Comparison of ENCODE assay signal across 24 cellular contexts in genomic region chr1:20533635-20534034, GRCh38. TPM values are rescaled to one million over a fixed set of nuclear protein-coding genes. Genes with fewer than 3 reads are reported as not detected.
DNase-seq lines count a peak whose midpoint lies in the region; ATAC-seq, FAIRE-seq and TF ChIP-seq lines count a peak whose summit lies in the region.
"Had no signal": no experiment of that assay in that cellular context is flagged by ENCODE, and none has a peak within 500 bp of the region (broad histone marks: within the 10 kb centered on the region; RNA-seq: fewer than 3 reads in every experiment).

No MANE protein-coding gene starts in this region.

- no peak overlapping the region for H4K8ac ChIP-seq in H1 (ENCODE audit: extremely low read depth, insufficient read depth, low read length)

- no peak overlapping the region for H2AK5ac ChIP-seq in H1 (ENCODE audit: low read depth, low read length)

- no peaks in the 10 kb centered on the region for H3K9me3 ChIP-seq in H1 (ENCODE audit: insufficient read depth in 2 of 2, low read depth in 1 of 2, low read length in 1 of 2)
- H3K9me3 ChIP-seq in CD8-positive, alpha-beta T cell (ENCODE audit: low read length) = no peaks in the 10 kb centered on the region
- H3K9me3 ChIP-seq in prostate gland = no peaks in the 10 kb centered on the region
- H3K9me3 ChIP-seq: BLaER1 had no signal

- 0 out of 2 replicates have a peak overlapping the region, but pooled peaks have one; percentile 60 for H2BK12ac ChIP-seq in H1 (ENCODE audit: low read depth, low read length)

- WGBS in H1 (ENCODE audit: extremely low coverage in 1 of 2, insufficient coverage in 1 of 2, insufficient read length in 1 of 2, insufficient replicate concordance in 2 of 2, low coverage in 1 of 2, low lambda C conversion rate in 2 of 2, missing lambda C conversion rate in 1 of 2), 2 experiments = 83% methylated on average over 4 of the region's 4 CpGs; no CpG with 5 or more reads in 1 of the 2 experiments
- 53% methylated on average over 4 of the region's 4 CpGs for WGBS in prostate gland

- no peak for TF ChIP-seq RAD21 in H1 (IDR thresholded peaks at IDR 0.05 in 1 of 2, conservative IDR thresholded peaks at IDR 0.05 in 1 of 2; ENCODE audit: low read depth in 2 of 2, low read length in 2 of 2)

- no peaks in the 10 kb centered on the region for H3K36me3 ChIP-seq in H1 (ENCODE audit: control insufficient read depth in 2 of 4, insufficient read depth in 4 of 4, low read length in 3 of 4)
- H3K36me3 ChIP-seq in CD8-positive, alpha-beta T cell (ENCODE audit: insufficient read depth, low read length) = no peaks in the 10 kb centered on the region
- no peaks in the 10 kb centered on the region for H3K36me3 ChIP-seq in prostate gland
- H3K36me3 ChIP-seq: BLaER1 had no signal

- no peaks in the 10 kb centered on the region for H3K23me2 ChIP-seq in H1 (ENCODE audit: low read depth, low read length)

- no peak overlapping the region for H3K14ac ChIP-seq in H1 (ENCODE audit: insufficient read length)

- H2BK15ac ChIP-seq in H1 (ENCODE audit: low read length) = no peak overlapping the region

- no peak overlapping the region for H3K9ac ChIP-seq in H1 (replicated peaks in 1 of 4; ENCODE audit: extremely low read depth in 1 of 4, low read depth in 3 of 4, low read length in 3 of 4)
- H3K9ac ChIP-seq: BLaER1 had no signal

- H4K20me1 ChIP-seq in H1 (replicated peaks in 1 of 2; ENCODE audit: control insufficient read depth in 1 of 2, insufficient read depth in 2 of 2, low read length in 2 of 2) = peaks cover 0 to 1% of the 10 kb centered on the region in 2 experiments
- H4K20me1 ChIP-seq: BLaER1 had no signal

- ATAC-seq in CD8-positive, alpha-beta T cell = no peak
- ATAC-seq in HG02759 (IDR thresholded peaks at IDR 0.05; ENCODE audit: unreplicated experiment) = no peak
- ATAC-seq: GM23338, HCT116, K562 had no signal

- FAIRE-seq in H1 (lab: Jason Lieb, UNC) = no peak
- FAIRE-seq: HTR-8/SVneo, K562 had no signal

- H3K9me3 Mint-ChIP-seq in mesothelial cell of epicardium = no peaks in the 10 kb centered on the region
- no peaks in the 10 kb centered on the region for H3K9me3 Mint-ChIP-seq in activated T-cell treated with anti-CD3 and anti-CD28 coated beads, Interleukin-2, amount 50 U/mL, for 24 hours
- H3K9me3 Mint-ChIP-seq in CD8-positive, alpha-beta T cell = no peaks in the 10 kb centered on the region
- H3K9me3 Mint-ChIP-seq: CD14-positive monocyte; CD4-positive, alpha-beta memory T cell; GM23338; HFFc6 had no signal

- peaks cover 0 to 6% (median 0%) of the 10 kb centered on the region in 4 experiments; a peak in 4 of 7 replicates for H3K27me3 ChIP-seq in H1 (replicated peaks in 1 of 4; ENCODE audit: control insufficient read depth in 3 of 4, extremely low read depth in 1 of 4, insufficient read depth in 3 of 4, low read length in 3 of 4)
- no peaks in the 10 kb centered on the region for H3K27me3 ChIP-seq in CD8-positive, alpha-beta T cell (ENCODE audit: insufficient read depth, low read length)
- no peaks in the 10 kb centered on the region for H3K27me3 ChIP-seq in prostate gland (replicated peaks; ENCODE audit: insufficient read depth)
- H3K27me3 ChIP-seq: BLaER1 had no signal

- H3K4me3 Mint-ChIP-seq in mesothelial cell of epicardium = no peak overlapping the region
- no peak overlapping the region for H3K4me3 Mint-ChIP-seq in activated T-cell treated with anti-CD3 and anti-CD28 coated beads, Interleukin-2, amount 50 U/mL, for 24 hours
- H3K4me3 Mint-ChIP-seq in CD8-positive, alpha-beta T cell = no peak overlapping the region
- H3K4me3 Mint-ChIP-seq: CD4-positive, alpha-beta memory T cell; GM23338; HFFc6 had no signal

- H3K18ac ChIP-seq in H1 (ENCODE audit: extremely low read depth, low read length) = no peak overlapping the region

- POLR2A ChIA-PET in H1 (lab: Charles Lee; ENCODE audit: partially characterized antibody) = interaction anchor here (1.2 kb wide), 1 partner anchor 26 kb away, joined by 3 read pairs; the partner anchor contains the start of gene MUL1
- POLR2A ChIA-PET in CD8-positive, alpha-beta T cell (lab: Charles Lee) = no interaction called here

- H3K56ac ChIP-seq in H1 (replicated peaks; ENCODE audit: insufficient read length, low read depth, low read length) = no peak overlapping the region

- H3K4me2 ChIP-seq in H1 (ENCODE audit: insufficient read depth in 1 of 2, low read depth in 2 of 2, low read length in 2 of 2) = no peak overlapping the region
- H3K4me2 ChIP-seq: BLaER1, GM23338 had no signal

- no peak for TF ChIP-seq EP300 in H1 (IDR thresholded peaks at IDR 0.05; ENCODE audit: borderline replicate concordance in 1 of 2, low read depth in 2 of 2, low read length in 2 of 2)

- H3K4me3 ChIP-seq in H1 (ENCODE audit: extremely low read depth in 1 of 4, insufficient read depth in 2 of 4, low read depth in 3 of 4, low read length in 4 of 4) (no peak overlapping the region), prostate gland (no peak overlapping the region)
- H3K4me3 ChIP-seq in CD8-positive, alpha-beta T cell (ENCODE audit: low read depth, low read length) = no peak overlapping the region
- H3K4me3 ChIP-seq: BLaER1, GM23338, K562 had no signal

- H3K27ac ChIP-seq in H1 (ENCODE audit: low read depth, low read length) (no peak overlapping the region), prostate gland (no peak overlapping the region)
- H3K27ac ChIP-seq in CD8-positive, alpha-beta T cell (ENCODE audit: low read depth, low read length) = no peak overlapping the region
- H3K27ac ChIP-seq: BLaER1 had no signal

- H3K27me3 Mint-ChIP-seq in mesothelial cell of epicardium (ENCODE audit: low read depth) = peaks cover 58% of the 10 kb centered on the region
- peaks cover 68% of the 10 kb centered on the region for H3K27me3 Mint-ChIP-seq in activated T-cell treated with anti-CD3 and anti-CD28 coated beads, Interleukin-2, amount 50 U/mL, for 24 hours
- H3K27me3 Mint-ChIP-seq in CD8-positive, alpha-beta T cell (ENCODE audit: low read depth) = peaks cover 48% of the 10 kb centered on the region

- no peak overlapping the region for H4K5ac ChIP-seq in H1 (ENCODE audit: insufficient read length, low read depth, low read length)

- H2AFZ ChIP-seq in H1 (ENCODE audit: low read length) = 0 out of 2 replicates have a peak overlapping the region, but pooled peaks have one; percentile 31
- H2AFZ ChIP-seq: GM23338 had no signal

- H2BK120ac ChIP-seq in H1 (replicated peaks; ENCODE audit: low read depth, low read length) = no peak overlapping the region

- no peak overlapping the region for H4K91ac ChIP-seq in H1 (replicated peaks; ENCODE audit: insufficient read length, low read length)

- no peaks in the 10 kb centered on the region for H3K79me1 ChIP-seq in H1 (ENCODE audit: low read depth, low read length)

- H2BK5ac ChIP-seq in H1 (ENCODE audit: low read depth, low read length) = no peak overlapping the region

- no peak overlapping the region for H3K4ac ChIP-seq in H1 (replicated peaks; ENCODE audit: insufficient read length, low read depth, low read length)

- H3K23ac ChIP-seq in H1 (ENCODE audit: insufficient read length) = no peak overlapping the region

- H3K27ac Mint-ChIP-seq in mesothelial cell of epicardium = peak overlapping the region; percentile 79
- H3K27ac Mint-ChIP-seq in activated T-cell treated with anti-CD3 and anti-CD28 coated beads, Interleukin-2, amount 50 U/mL, for 24 hours = no peak overlapping the region
- no peak overlapping the region for H3K27ac Mint-ChIP-seq in CD8-positive, alpha-beta T cell
- H3K27ac Mint-ChIP-seq: CD14-positive monocyte, GM23338, HFFc6 had no signal

- H2BK20ac ChIP-seq in H1 (ENCODE audit: low read length) = no peak overlapping the region

- H3K36me3 Mint-ChIP-seq in mesothelial cell of epicardium = no peaks in the 10 kb centered on the region
- H3K36me3 Mint-ChIP-seq in activated T-cell treated with anti-CD3 and anti-CD28 coated beads, Interleukin-2, amount 50 U/mL, for 24 hours (ENCODE audit: low read depth) = no peaks in the 10 kb centered on the region
- H3K36me3 Mint-ChIP-seq in CD8-positive, alpha-beta T cell = no peaks in the 10 kb centered on the region
- H3K36me3 Mint-ChIP-seq: CD14-positive monocyte; CD4-positive, alpha-beta memory T cell had no signal

- H3K4me1 Mint-ChIP-seq in mesothelial cell of epicardium = peaks cover 30% of the 10 kb centered on the region
- H3K4me1 Mint-ChIP-seq in activated T-cell treated with anti-CD3 and anti-CD28 coated beads, Interleukin-2, amount 50 U/mL, for 24 hours (ENCODE audit: low read depth) = no peaks in the 10 kb centered on the region
- H3K4me1 Mint-ChIP-seq in CD8-positive, alpha-beta T cell (ENCODE audit: low read depth) = no peaks in the 10 kb centered on the region
- H3K4me1 Mint-ChIP-seq: CD14-positive monocyte; CD4-positive, alpha-beta memory T cell had no signal

- DNase-seq in ELF-1 (ENCODE audit: low read depth, low spot score) (peak; percentile 17), H1 (ENCODE audit: low read depth in 1 of 2, low spot score in 2 of 2) (no peak), mesothelial cell of epicardium (ENCODE audit: low spot score in 2 of 2, unreplicated experiment in 2 of 2) (no peak), renal cortical epithelial cell (ENCODE audit: low read depth) (peak; percentile 15), prostate gland (ENCODE audit: low spot score) (no peak)
- no peak for DNase-seq in activated T-cell treated with anti-CD3 and anti-CD28 coated beads, Interleukin-2, amount 50 U/mL, for 24 hours
- no peak for DNase-seq in CD8-positive, alpha-beta T cell
- DNase-seq: 8988T; CD4-positive, alpha-beta memory T cell; DMS 273 treated with DMSO at 0.1 percent for 48 hours; DMS53; DND-41; GDM1; H7; HFFc6; IMR-90 had no signal

- TF ChIP-seq POLR2A in H1 (IDR thresholded peaks at IDR 0.05; ENCODE audit: control extremely low read depth in 1 of 2, low read depth in 2 of 2, low read length in 2 of 2) (no peak), prostate gland (IDR thresholded peaks at IDR 0.05) (no peak)

- intact Hi-C loops in CD8-positive, alpha-beta T cell (cut with DNase I, micrococcal nuclease) = no loop called here
- intact Hi-C loops in prostate gland (cut with DNase I) = no loop called here

- CTCF ChIA-PET in H1 (lab: Charles Lee; ENCODE audit: partially characterized antibody) = interaction anchor here (0.8 to 2.8 kb wide), 5 partner anchors 9 to 11 kb away, joined by 3 to 9 read pairs (median 4); no protein-coding TSS in a partner anchor
- CTCF ChIA-PET in CD8-positive, alpha-beta T cell (lab: Charles Lee) = interaction anchor here (1.2 kb wide), 1 partner anchor 11 kb away, joined by 7 read pairs; no protein-coding TSS in a partner anchor

- no peaks in the 10 kb centered on the region for H3K4me1 ChIP-seq in H1 (replicated peaks in 1 of 4; ENCODE audit: control insufficient read depth in 3 of 4, insufficient read depth in 4 of 4, low read length in 3 of 4)
- no peaks in the 10 kb centered on the region for H3K4me1 ChIP-seq in CD8-positive, alpha-beta T cell (ENCODE audit: insufficient read depth, low read length)
- no peaks in the 10 kb centered on the region for H3K4me1 ChIP-seq in prostate gland (replicated peaks)
- H3K4me1 ChIP-seq: BLaER1 had no signal

- TF ChIP-seq CTCF in H1 (IDR thresholded peaks at IDR 0.05; ENCODE audit: control extremely low read depth in 1 of 3, insufficient read depth in 1 of 3, low read depth in 1 of 3, low read length in 3 of 3) (no peak), mesothelial cell of epicardium (IDR thresholded peaks at IDR 0.05; ENCODE audit: unreplicated experiment) (no peak), prostate gland (IDR thresholded peaks at IDR 0.05) (no peak)
- no peak for TF ChIP-seq CTCF in CD8-positive, alpha-beta T cell (IDR thresholded peaks at IDR 0.05)

- H3K79me2 ChIP-seq in H1 (ENCODE audit: control insufficient read depth in 1 of 2, insufficient read depth in 2 of 2, low read length in 2 of 2) = no peaks in the 10 kb centered on the region

RNA-seq across cellular contexts. Expression of gene FAM43B, which starts 18.7 kb away (rescaled TPM):
- total RNA-seq in H1 (2021; fragmentation: NEBNext Ultra II Directional; extraction: Animal tissue kit (Norgen Biotek cat#: 25700)) = 1.9 and 2.2 TPM in 2 replicates
- polyA plus RNA-seq in H1 (2011; rRNA removed) = 0.88 and 1.0 TPM in 2 replicates
- 0.71 TPM for polyA plus RNA-seq in H1 (2011; cell fraction: cytosol; rRNA removed)
- 1.2 TPM for polyA plus RNA-seq in H1 (2011; cell fraction: nucleus; rRNA removed)
- 0.81 to 1.7 TPM (median 1.6 TPM) in 4 replicates for polyA plus RNA-seq in H1 (2012, experiment 1 of 2)
- 2.1 TPM for polyA plus RNA-seq in H1 (2012, experiment 2 of 2)
- 0.93 TPM for polyA plus RNA-seq in H1 (2013, experiment 1 of 2)
- polyA plus RNA-seq in H1 (2013, experiment 2 of 2) = 0.66 TPM
- polyA minus RNA-seq in H1 (2011; rRNA and poly(A)+ RNA removed) = 0.13 and 0.44 TPM in 2 replicates
- polyA minus RNA-seq in H1 (2011; cell fraction: cytosol; rRNA and poly(A)+ RNA removed) = 1.7 TPM
- polyA minus RNA-seq in H1 (2011; cell fraction: nucleus; rRNA and poly(A)+ RNA removed) = 0.80 TPM
- total RNA-seq in mesothelial cell of epicardium (0.59 to 0.78 TPM (median 0.74 TPM) in 3 replicates), renal cortical epithelial cell (0.15 TPM in 1 of 2 replicates, not detected in the other), prostate gland (under 1 TPM; 0.68 to 0.85 TPM)
- not detected for total RNA-seq in CD8-positive, alpha-beta T cell
- total RNA-seq: A673; CD4-positive, alpha-beta memory T cell; IMR-90; K562 had no signal
- polyA plus RNA-seq: CD14-positive monocyte; CD4-positive, alpha-beta memory T cell; K562 had no signal

RNA-seq across cellular contexts. Expression of gene MUL1, which starts 25.7 kb away (rescaled TPM):
- 16.4 and 16.9 TPM in 2 replicates for total RNA-seq in H1 (2021; fragmentation: NEBNext Ultra II Directional; extraction: Animal tissue kit (Norgen Biotek cat#: 25700))
- 20.5 and 20.8 TPM in 2 replicates for polyA plus RNA-seq in H1 (2011; rRNA removed)
- polyA plus RNA-seq in H1 (2011; cell fraction: cytosol; rRNA removed) = 17.4 TPM
- polyA plus RNA-seq in H1 (2011; cell fraction: nucleus; rRNA removed) = 20.6 TPM
- polyA plus RNA-seq in H1 (2012, experiment 1 of 2) = 12.0 to 19.7 TPM (median 17.1 TPM) in 4 replicates
- polyA plus RNA-seq in H1 (2012, experiment 2 of 2) = 22.2 TPM
- 17.9 TPM for polyA plus RNA-seq in H1 (2013, experiment 1 of 2)
- 20.4 TPM for polyA plus RNA-seq in H1 (2013, experiment 2 of 2)
- 21.6 and 22.8 TPM in 2 replicates for polyA minus RNA-seq in H1 (2011; rRNA and poly(A)+ RNA removed)
- 10.4 TPM for polyA minus RNA-seq in H1 (2011; cell fraction: cytosol; rRNA and poly(A)+ RNA removed)
- 13.4 TPM for polyA minus RNA-seq in H1 (2011; cell fraction: nucleus; rRNA and poly(A)+ RNA removed)
- total RNA-seq in mesothelial cell of epicardium = 26.6 to 29.5 TPM (median 28.2 TPM) in 3 replicates
- 31.6 and 66.7 TPM in 2 replicates for total RNA-seq in renal cortical epithelial cell
- total RNA-seq in CD8-positive, alpha-beta T cell = 10 to 100 TPM; 19.7 to 22.5 TPM
- total RNA-seq in prostate gland = 10 to 100 TPM; 30.0 to 37.0 TPM

RNA-seq across cellular contexts. Expression of gene CAMK2N1, which starts 47.6 kb away (rescaled TPM):
- total RNA-seq in H1 (2021; fragmentation: NEBNext Ultra II Directional; extraction: Animal tissue kit (Norgen Biotek cat#: 25700)) = 5.6 and 7.4 TPM in 2 replicates
- 1.8 and 2.3 TPM in 2 replicates for polyA plus RNA-seq in H1 (2011; rRNA removed)
- 2.2 TPM for polyA plus RNA-seq in H1 (2011; cell fraction: cytosol; rRNA removed)
- 2.4 TPM for polyA plus RNA-seq in H1 (2011; cell fraction: nucleus; rRNA removed)
- polyA plus RNA-seq in H1 (2012, experiment 1 of 2) = 4.4 to 6.6 TPM (median 4.5 TPM) in 4 replicates
- 3.6 TPM for polyA plus RNA-seq in H1 (2012, experiment 2 of 2)
- 8.6 TPM for polyA plus RNA-seq in H1 (2013, experiment 1 of 2)
- 8.6 TPM for polyA plus RNA-seq in H1 (2013, experiment 2 of 2)
- polyA minus RNA-seq in H1 (2011; rRNA and poly(A)+ RNA removed) = 0.34 and 0.41 TPM in 2 replicates
- polyA minus RNA-seq in H1 (2011; cell fraction: cytosol; rRNA and poly(A)+ RNA removed) = 2.3 TPM
- 1.4 TPM for polyA minus RNA-seq in H1 (2011; cell fraction: nucleus; rRNA and poly(A)+ RNA removed)
- total RNA-seq in mesothelial cell of epicardium (25.9 to 29.1 TPM (median 28.5 TPM) in 3 replicates), renal cortical epithelial cell (18.6 and 35.8 TPM in 2 replicates), prostate gland (10 to 100 TPM; 12.7 to 17.4 TPM)
- 1 to 10 TPM; 6.6 to 8.4 TPM for total RNA-seq in CD8-positive, alpha-beta T cell
- polyA plus RNA-seq: CD14-positive monocyte had no signal

RNA-seq across cellular contexts. Expression of gene CDA, which starts 55.3 kb away (rescaled TPM):
- 3.3 and 4.4 TPM in 2 replicates for total RNA-seq in H1 (2021; fragmentation: NEBNext Ultra II Directional; extraction: Animal tissue kit (Norgen Biotek cat#: 25700))
- 11.3 TPM in 2 replicates for polyA plus RNA-seq in H1 (2011; rRNA removed)
- polyA plus RNA-seq in H1 (2011; cell fraction: cytosol; rRNA removed) = 7.0 TPM
- polyA plus RNA-seq in H1 (2011; cell fraction: nucleus; rRNA removed) = 5.3 TPM
- 4.4 to 10.1 TPM (median 7.1 TPM) in 4 replicates for polyA plus RNA-seq in H1 (2012, experiment 1 of 2)
- polyA plus RNA-seq in H1 (2012, experiment 2 of 2) = 7.0 TPM
- 7.4 TPM for polyA plus RNA-seq in H1 (2013, experiment 1 of 2)
- polyA plus RNA-seq in H1 (2013, experiment 2 of 2) = 7.4 TPM
- polyA minus RNA-seq in H1 (2011; rRNA and poly(A)+ RNA removed) = 3.0 and 3.9 TPM in 2 replicates
- polyA minus RNA-seq in H1 (2011; cell fraction: cytosol; rRNA and poly(A)+ RNA removed) = 4.9 TPM
- polyA minus RNA-seq in H1 (2011; cell fraction: nucleus; rRNA and poly(A)+ RNA removed) = 2.2 TPM
- total RNA-seq in mesothelial cell of epicardium (0.64 to 1.5 TPM (median 0.94 TPM) in 3 replicates), renal cortical epithelial cell (4.6 and 13.0 TPM in 2 replicates), prostate gland (under 1 TPM in 1 of 2 donors, not detected in 1; 0.59 TPM)
- total RNA-seq in CD8-positive, alpha-beta T cell = not detected
- total RNA-seq: A673; CD4-positive, alpha-beta memory T cell; K562 had no signal
- polyA plus RNA-seq: CD4-positive, alpha-beta memory T cell; K562 had no signal

Comparison
In these comparisons a context has a peak if more than half of its experiments do, and no peak if none do; other contexts are left out.
1. DNase-seq: peak in ELF-1 (single experiment) and renal cortical epithelial cell (single experiment); none in H1 (0 of 2), mesothelial cell of epicardium (0 of 2), activated T-cell treated with anti-CD3 and anti-CD28 coated beads, Interleukin-2, amount 50 U/mL, for 24 hours (single experiment), CD8-positive, alpha-beta T cell (0 of 7) and prostate gland (single experiment).